In the genomic region with DNA sequence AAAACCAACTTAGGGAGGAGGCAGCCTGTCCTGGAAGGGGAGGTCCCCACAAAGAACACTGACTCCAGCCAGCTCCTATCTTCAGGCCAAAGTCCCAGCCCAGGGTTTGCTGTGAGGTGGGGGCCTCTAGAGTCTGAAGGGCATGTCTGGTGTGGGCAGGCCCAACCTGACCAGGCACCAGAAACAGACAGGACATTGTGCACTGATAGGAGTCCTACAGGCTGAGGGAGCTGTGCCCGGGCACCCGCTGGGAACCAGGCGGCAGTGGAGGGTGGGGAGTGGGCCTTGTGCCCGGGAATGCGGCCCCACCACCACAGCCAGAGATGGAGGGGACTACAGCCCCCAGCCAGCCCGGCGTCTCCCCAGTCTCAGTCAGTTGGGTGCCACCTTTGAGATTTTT, we compare ENCODE assay signal across 18 cellular contexts.
A peak's percentile ranks its signal among the peaks of the same experiment; 100 is the strongest.
DNase-seq lines count a peak whose midpoint lies in the region; ATAC-seq and TF ChIP-seq lines count a peak whose summit lies in the region.
"Had no signal": no experiment of that assay in that cellular context is flagged by ENCODE, and none has a peak within 500 bp of the region (broad histone marks: within the 10 kb centered on the region; RNA-seq: fewer than 3 reads in every experiment).

No MANE protein-coding gene starts in this region.

- CTCF ChIA-PET in CD8-positive, alpha-beta T cell (lab: Charles Lee), result no interaction called here

- TF ChIP-seq POLR2A in right lobe of liver (IDR thresholded peaks at IDR 0.05) (no peak), testis (IDR thresholded peaks at IDR 0.05) (no peak), vagina (IDR thresholded peaks at IDR 0.05) (no peak)

- no peak overlapping the region for H3K27ac Mint-ChIP-seq in activated T-cell treated with anti-CD3 and anti-CD28 coated beads, Interleukin-2, amount 50 U/mL, for 72 hours
- H3K27ac Mint-ChIP-seq in CD8-positive, alpha-beta T cell, result no peak overlapping the region
- H3K27ac Mint-ChIP-seq: activated CD4-positive, alpha-beta memory T cell treated with anti-CD3 and anti-CD28 coated beads, Interleukin-2, amount 10 ng/mL, durations not matched to agents 7 days and 5 days; activated T-helper 17 cell treated with anti-CD3 and anti-CD28 coated beads, Interleukin-2, amount 50 U/mL, for 72 hours; GM23338 had no signal

- DNase-seq in activated T-cell treated with anti-CD3 and anti-CD28 coated beads, Interleukin-2, amount 50 U/mL, for 1 hour, result peak; percentile 10
- no peak for DNase-seq in activated T-cell treated with anti-CD3 and anti-CD28 coated beads, Interleukin-2, amount 50 U/mL, for 72 hours
- peak; percentile 6 for DNase-seq in activated CD8-positive, alpha-beta memory T cell treated with anti-CD3 and anti-CD28 coated beads, Interleukin-2, amount 50 U/mL, for 4 hours
- DNase-seq in right lobe of liver, result peak in 2 of 3 donors; percentile 34 to 43
- peak; percentile 2 for DNase-seq in testis
- DNase-seq in NCI-H2107 (lab: John Stamatoyannopoulos, UW), result no peak
- no peak for DNase-seq in CD8-positive, alpha-beta T cell
- no peak for DNase-seq in vagina (ENCODE audit: extremely low spot score in 2 of 2)
- DNase-seq: activated CD4-positive, alpha-beta memory T cell treated with anti-CD3 and anti-CD28 coated beads, Interleukin-2, amount 10 ng/mL, durations not matched to agents 7 days and 5 days; lower lobe of right lung; NCI-H2029; NCI-H524; Right ventricle myocardium superior; T-helper 1 cell had no signal

- TF ChIP-seq CTCF in right lobe of liver (IDR thresholded peaks at IDR 0.05), result no peak
- TF ChIP-seq CTCF in testis (IDR thresholded peaks at IDR 0.05), result no peak
- TF ChIP-seq CTCF in CD8-positive, alpha-beta T cell (IDR thresholded peaks at IDR 0.05), result no peak
- TF ChIP-seq CTCF in vagina (IDR thresholded peaks at IDR 0.05), result no peak

- POLR2A ChIA-PET in CD8-positive, alpha-beta T cell (lab: Charles Lee), result no interaction called here

- WGBS in right lobe of liver (ENCODE audit: insufficient coverage, low coverage, low lambda C conversion rate, missing lambda C conversion rate), result no CpG with 5 or more reads among the region's 7 CpGs
- 69 to 84% methylated on average over 7 of the region's 7 CpGs for WGBS in testis, 2 donors

- H3K27me3 Mint-ChIP-seq in activated T-cell treated with anti-CD3 and anti-CD28 coated beads, Interleukin-2, amount 50 U/mL, for 72 hours (ENCODE audit: low read depth), result no peaks in the 10 kb centered on the region
- H3K27me3 Mint-ChIP-seq in CD8-positive, alpha-beta T cell (ENCODE audit: low read depth), result no peaks in the 10 kb centered on the region
- H3K27me3 Mint-ChIP-seq: activated T-helper 17 cell treated with anti-CD3 and anti-CD28 coated beads, Interleukin-2, amount 50 U/mL, for 72 hours had no signal

- H3K4me3 ChIP-seq in right lobe of liver (no peak overlapping the region), testis (no peak overlapping the region), vagina (no peak overlapping the region)
- no peak overlapping the region for H3K4me3 ChIP-seq in CD8-positive, alpha-beta T cell (ENCODE audit: low read depth, low read length)
- H3K4me3 ChIP-seq: GM23338, lower lobe of right lung had no signal

- no peak overlapping the region for H3K27ac ChIP-seq in right lobe of liver
- no peak overlapping the region for H3K27ac ChIP-seq in testis
- H3K27ac ChIP-seq in CD8-positive, alpha-beta T cell (ENCODE audit: low read depth, low read length), result no peak overlapping the region
- no peak overlapping the region for H3K27ac ChIP-seq in vagina
- H3K27ac ChIP-seq: C4-2B, HL-60, lower lobe of right lung had no signal

- H3K4me1 Mint-ChIP-seq in activated T-cell treated with anti-CD3 and anti-CD28 coated beads, Interleukin-2, amount 50 U/mL, for 72 hours (ENCODE audit: low read depth), result no peaks in the 10 kb centered on the region
- no peaks in the 10 kb centered on the region for H3K4me1 Mint-ChIP-seq in CD8-positive, alpha-beta T cell (ENCODE audit: low read depth)
- H3K4me1 Mint-ChIP-seq: activated CD4-positive, alpha-beta memory T cell treated with anti-CD3 and anti-CD28 coated beads, Interleukin-2, amount 10 ng/mL, durations not matched to agents 7 days and 5 days; activated T-helper 17 cell treated with anti-CD3 and anti-CD28 coated beads, Interleukin-2, amount 50 U/mL, for 72 hours had no signal

- no peaks in the 10 kb centered on the region for H3K27me3 ChIP-seq in right lobe of liver
- H3K27me3 ChIP-seq in testis, result no peaks in the 10 kb centered on the region
- H3K27me3 ChIP-seq in CD8-positive, alpha-beta T cell (ENCODE audit: insufficient read depth, low read length), result no peaks in the 10 kb centered on the region
- no peaks in the 10 kb centered on the region for H3K27me3 ChIP-seq in vagina

- H3K9me3 Mint-ChIP-seq in activated T-cell treated with anti-CD3 and anti-CD28 coated beads, Interleukin-2, amount 50 U/mL, for 72 hours, result peaks cover 8 to 16% of the 10 kb centered on the region in 2 donors
- peaks cover 12% of the 10 kb centered on the region for H3K9me3 Mint-ChIP-seq in CD8-positive, alpha-beta T cell

- ATAC-seq in activated T-cell treated with anti-CD3 and anti-CD28 coated beads, Interleukin-2, amount 50 U/mL, for 72 hours (replicated peaks in 1 of 2), result no peak
- peak in 1 of 4 donors; percentile 21 for ATAC-seq in right lobe of liver
- no peak for ATAC-seq in CD8-positive, alpha-beta T cell
- ATAC-seq: activated T-helper 17 cell treated with anti-CD3 and anti-CD28 coated beads, Interleukin-2, amount 50 U/mL, for 72 hours; GM23338; lower lobe of right lung had no signal

- H3K36me3 ChIP-seq in right lobe of liver, result no peaks in the 10 kb centered on the region
- no peaks in the 10 kb centered on the region for H3K36me3 ChIP-seq in testis (ENCODE audit: low read depth, missing control alignments)
- no peaks in the 10 kb centered on the region for H3K36me3 ChIP-seq in CD8-positive, alpha-beta T cell (ENCODE audit: insufficient read depth, low read length)
- H3K36me3 ChIP-seq in vagina, result no peaks in the 10 kb centered on the region
- H3K36me3 ChIP-seq: lower lobe of right lung had no signal

- peaks cover 4 to 7% of the 10 kb centered on the region in 2 donors for H3K36me3 Mint-ChIP-seq in activated T-cell treated with anti-CD3 and anti-CD28 coated beads, Interleukin-2, amount 50 U/mL, for 72 hours (ENCODE audit: insufficient read depth in 2 of 2)
- no peaks in the 10 kb centered on the region for H3K36me3 Mint-ChIP-seq in CD8-positive, alpha-beta T cell

- H3K9me3 ChIP-seq in right lobe of liver (no peaks in the 10 kb centered on the region), testis (no peaks in the 10 kb centered on the region), vagina (no peaks in the 10 kb centered on the region)
- no peaks in the 10 kb centered on the region for H3K9me3 ChIP-seq in CD8-positive, alpha-beta T cell (ENCODE audit: low read length)

- intact Hi-C loops in right lobe of liver (cut with DNase I), result no loop called here
- intact Hi-C loops in testis (cut with DNase I; ENCODE audit: low total_unique reads), result no loop called here
- intact Hi-C loops in CD8-positive, alpha-beta T cell (cut with DNase I, micrococcal nuclease), result no loop called here
- intact Hi-C loops in vagina (cut with DNase I), result no loop called here

- no peak overlapping the region for H3K4me3 Mint-ChIP-seq in activated T-cell treated with anti-CD3 and anti-CD28 coated beads, Interleukin-2, amount 50 U/mL, for 72 hours
- no peak overlapping the region for H3K4me3 Mint-ChIP-seq in CD8-positive, alpha-beta T cell
- H3K4me3 Mint-ChIP-seq: activated CD4-positive, alpha-beta memory T cell treated with anti-CD3 and anti-CD28 coated beads, Interleukin-2, amount 10 ng/mL, durations not matched to agents 7 days and 5 days; activated T-helper 17 cell treated with anti-CD3 and anti-CD28 coated beads, Interleukin-2, amount 50 U/mL, for 72 hours; GM23338 had no signal

- H3K4me1 ChIP-seq in right lobe of liver, result no peaks in the 10 kb centered on the region
- no peaks in the 10 kb centered on the region for H3K4me1 ChIP-seq in testis
- H3K4me1 ChIP-seq in CD8-positive, alpha-beta T cell (ENCODE audit: insufficient read depth, low read length), result no peaks in the 10 kb centered on the region
- H3K4me1 ChIP-seq in vagina, result no peaks in the 10 kb centered on the region
- H3K4me1 ChIP-seq: lower lobe of right lung had no signal

Comparison
In these comparisons a context has a peak if more than half of its experiments do, and no peak if none do; other contexts are left out.
1. DNase-seq: peak in activated T-cell treated with anti-CD3 and anti-CD28 coated beads, Interleukin-2, amount 50 U/mL, for 1 hour (single experiment), activated CD8-positive, alpha-beta memory T cell treated with anti-CD3 and anti-CD28 coated beads, Interleukin-2, amount 50 U/mL, for 4 hours (single experiment), right lobe of liver (2 of 3) and testis (single experiment); none in activated T-cell treated with anti-CD3 and anti-CD28 coated beads, Interleukin-2, amount 50 U/mL, for 72 hours (0 of 2), NCI-H2107 (single experiment), CD8-positive, alpha-beta T cell (0 of 7) and vagina (0 of 2).